Comparison of ENCODE assay signal across 16 cellular contexts in the genomic region with DNA sequence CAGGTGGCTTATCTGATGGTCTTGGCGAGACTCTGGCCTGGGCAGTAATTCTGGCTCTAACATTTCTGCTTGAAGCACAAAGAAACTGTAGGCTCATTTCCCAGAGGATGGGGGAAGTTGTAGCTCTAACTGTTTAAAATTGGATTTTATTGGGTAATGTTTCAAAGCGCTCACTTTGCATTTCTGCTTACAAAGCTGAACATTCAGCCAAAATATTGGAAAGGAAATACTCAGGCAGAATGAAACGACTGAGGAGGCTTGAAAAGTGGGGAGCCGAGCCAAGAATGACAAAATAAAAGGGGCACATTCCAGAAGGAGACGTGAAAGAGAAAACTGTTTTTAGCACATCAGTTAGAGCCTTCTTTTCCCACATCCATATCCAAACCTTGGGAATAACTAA.
DNase-seq lines count a peak whose midpoint lies in the region; ATAC-seq and TF ChIP-seq lines count a peak whose summit lies in the region.
"Had no signal": no experiment of that assay in that cellular context is flagged by ENCODE, and none has a peak within 500 bp of the region (broad histone marks: within the 10 kb centered on the region; RNA-seq: fewer than 3 reads in every experiment).

No MANE protein-coding gene starts in this region.

- H3K4me3 ChIP-seq in choroid plexus epithelial cell (ENCODE audit: low read depth, low read length) = no peak overlapping the region
- H3K4me3 ChIP-seq: PC-9 had no signal

- ATAC-seq in GM21825 (IDR thresholded peaks at IDR 0.05; ENCODE audit: unreplicated experiment) (no peak), GM21381 (IDR thresholded peaks at IDR 0.05; ENCODE audit: unreplicated experiment) (no peak)

- no peak for TF ChIP-seq CTCF in choroid plexus epithelial cell (conservative IDR thresholded peaks at IDR 0.05; ENCODE audit: low read depth, low read length)

- DNase-seq in astrocyte of the hippocampus (ENCODE audit: low read depth, low spot score) (peak; percentile 34), choroid plexus epithelial cell (ENCODE audit: low read depth) (peak; percentile 6), medulla oblongata (ENCODE audit: extremely low spot score) (peak; percentile 59), NCI-H2029 (lab: John Stamatoyannopoulos, UW) (no peak), T-helper 1 cell (no peak)
- DNase-seq: AML-193, DND-41, GDM1, H9, NCI-H1436, NCI-H2029 treated with DMSO at 0.1 percent for 48 hours, NCI-H2171, NCI-H526, PC-9 had no signal

Comparison
In these comparisons a context has a peak if more than half of its experiments do, and no peak if none do; other contexts are left out.
1. DNase-seq: peak in astrocyte of the hippocampus (single experiment), choroid plexus epithelial cell (single experiment) and medulla oblongata (single experiment); none in NCI-H2029 (single experiment) and T-helper 1 cell (0 of 5).